10 cellular contexts compared by ENCODE assay signal in the genomic region with DNA sequence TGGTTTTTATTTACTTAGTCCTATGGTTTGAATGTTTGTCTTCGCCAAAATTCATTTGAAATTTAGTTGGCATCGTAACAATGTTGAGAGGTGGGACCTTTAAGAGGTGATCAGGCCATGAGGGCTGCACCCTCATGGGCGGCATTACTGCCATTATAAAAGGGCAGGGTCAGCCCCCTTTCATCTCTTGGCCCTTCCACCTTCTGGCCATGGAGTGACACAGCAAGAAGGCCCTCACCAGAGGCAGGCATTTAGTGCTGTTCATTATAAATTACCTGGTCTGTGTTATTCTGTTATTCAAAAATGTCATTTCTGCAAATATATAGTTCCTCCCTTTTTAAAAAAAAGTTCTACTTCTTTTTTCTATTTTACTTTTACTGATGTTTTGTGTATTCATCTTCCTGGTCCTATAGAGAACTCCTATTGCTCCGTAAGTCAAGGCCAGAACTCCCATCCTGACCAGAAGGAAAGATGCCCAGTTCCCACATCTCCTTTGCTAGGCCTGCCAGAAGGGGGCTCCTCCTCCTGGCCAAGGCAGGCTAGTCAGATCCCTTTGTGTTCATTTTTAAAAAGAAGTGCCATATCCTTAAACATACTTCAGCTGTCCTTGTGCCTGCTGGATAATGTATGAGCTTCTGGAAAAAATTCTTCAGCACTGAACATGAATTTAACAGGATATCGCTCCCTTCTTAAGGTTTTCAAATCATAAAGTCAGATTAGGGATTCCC. TPM values are rescaled to one million over a fixed set of nuclear protein-coding genes. Genes with fewer than 3 reads are reported as not detected.
DNase-seq lines count a peak whose midpoint lies in the region; ATAC-seq and TF ChIP-seq lines count a peak whose summit lies in the region.
"Had no signal": no experiment of that assay in that cellular context is flagged by ENCODE, and none has a peak within 500 bp of the region (broad histone marks: within the 10 kb centered on the region; RNA-seq: fewer than 3 reads in every experiment).

No MANE protein-coding gene starts in this region.

- peak; percentile 39 for DNase-seq in CD1c-positive myeloid dendritic cell (ENCODE audit: extremely low spot score)
- peak; percentile 22 for DNase-seq in KBM-7
- DNase-seq in astrocyte of the hippocampus (ENCODE audit: low read depth, low spot score), result peak; percentile 54
- DNase-seq in lower lobe of right lung, result no peak
- no peak for DNase-seq in NCI-H2171 (lab: John Stamatoyannopoulos, UW)
- no peak for DNase-seq in superior temporal gyrus (ENCODE audit: extremely low spot score)
- DNase-seq in NCI-H1417 treated with DMSO at 0.1 percent for 48 hours (lab: John Stamatoyannopoulos, UW), result no peak
- no peak for DNase-seq in 8988T
- DNase-seq: NCI-H2081 treated with DMSO at 0.1 percent for 48 hours had no signal

- no peaks in the 10 kb centered on the region for H3K36me3 ChIP-seq in lower lobe of right lung

- H3K4me1 ChIP-seq in lower lobe of right lung, result peaks cover 19% of the 10 kb centered on the region

- ATAC-seq in lower lobe of right lung, result no peak
- ATAC-seq: esophagus mucosa had no signal

- no peak overlapping the region for H3K4me3 ChIP-seq in lower lobe of right lung

- H3K9me3 ChIP-seq in lower lobe of right lung, result no peaks in the 10 kb centered on the region

- H3K27me3 ChIP-seq in lower lobe of right lung (ENCODE audit: low read depth), result no peaks in the 10 kb centered on the region

- in situ Hi-C loops in KBM-7 (cut with MboI; ENCODE audit: low pct_unique_long_range_greater_than_20kb, low sequenced_read_pairs), result no loop called here

- intact Hi-C loops in lower lobe of right lung (cut with DNase I), result no loop called here

- no peak overlapping the region for H3K27ac ChIP-seq in lower lobe of right lung

- TF ChIP-seq CTCF in lower lobe of right lung (IDR thresholded peaks at IDR 0.05), result peak; percentile 45

RNA-seq across cellular contexts. Expression of a gene that starts 10.0 kb away (rescaled TPM):
- total RNA-seq in lower lobe of right lung, result 56.4 TPM

Comparison
In these comparisons a context has a peak if more than half of its experiments do, and no peak if none do; other contexts are left out.
1. DNase-seq: peak in CD1c-positive myeloid dendritic cell (single experiment), KBM-7 (single experiment) and astrocyte of the hippocampus (single experiment); none in lower lobe of right lung (single experiment), NCI-H2171 (single experiment), superior temporal gyrus (single experiment), NCI-H1417 treated with DMSO at 0.1 percent for 48 hours (single experiment) and 8988T (single experiment).